16 cellular contexts compared by ENCODE assay signal in the genomic region with DNA sequence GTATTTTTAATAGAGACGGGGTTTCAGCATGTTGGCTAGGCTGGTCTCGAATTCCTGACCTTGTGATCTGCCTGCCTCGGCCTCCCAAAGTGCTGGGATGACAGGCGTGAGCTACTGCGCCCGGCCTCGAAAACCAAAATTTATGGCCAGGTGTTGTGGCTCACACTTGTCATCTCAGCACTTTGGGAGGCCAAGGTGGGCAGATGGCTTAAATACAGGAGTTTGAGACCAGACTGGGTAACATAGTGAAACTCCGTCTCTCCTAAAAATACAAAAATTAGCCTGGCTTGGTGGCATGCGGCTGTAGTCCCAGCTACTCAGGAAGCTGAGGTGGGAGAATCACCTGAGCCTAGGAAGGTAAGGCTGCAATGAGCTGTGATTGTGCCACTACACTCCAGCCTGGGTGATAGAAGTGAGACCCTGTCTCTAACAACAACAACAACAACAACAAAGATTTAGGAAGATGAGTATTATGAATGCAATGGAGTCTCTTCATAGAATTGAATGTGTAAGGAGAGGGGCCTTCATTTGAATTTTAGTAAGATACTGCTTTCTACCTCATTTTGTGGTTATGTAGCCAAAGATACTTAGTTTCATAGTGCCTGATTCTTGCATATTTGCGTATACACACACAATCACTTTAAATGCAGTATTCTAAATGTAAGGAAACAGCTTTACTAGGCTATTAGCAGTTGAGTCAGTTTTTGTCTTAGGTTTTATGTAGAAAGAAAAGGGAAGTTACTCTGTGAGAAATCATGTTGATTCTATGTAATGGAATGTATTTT.
DNase-seq lines count a peak whose midpoint lies in the region; ATAC-seq and TF ChIP-seq lines count a peak whose summit lies in the region.
"Had no signal": no experiment of that assay in that cellular context is flagged by ENCODE, and none has a peak within 500 bp of the region (broad histone marks: within the 10 kb centered on the region; RNA-seq: fewer than 3 reads in every experiment).

No MANE protein-coding gene starts in this region.

- H3K9me2 ChIP-seq in DOHH2 (replicated peaks; ENCODE audit: control insufficient read depth, low read length) (no peaks in the 10 kb centered on the region), Karpas-422 (replicated peaks; ENCODE audit: insufficient read depth, low read length) (no peaks in the 10 kb centered on the region)

- H3K36me3 ChIP-seq in DOHH2 (ENCODE audit: control insufficient read depth, low read length) (peaks cover 3% of the 10 kb centered on the region; the same call in 1 of the 2 replicates), Karpas-422 (ENCODE audit: insufficient read depth, low read length) (no peaks in the 10 kb centered on the region), left lung (peaks cover 0 to 3% of the 10 kb centered on the region in 2 donors)
- H3K36me3 ChIP-seq: vagina had no signal

- no peak overlapping the region for H3K4me3 Mint-ChIP-seq in CD14-positive monocyte
- no peak overlapping the region for H3K4me3 Mint-ChIP-seq in activated T-helper 17 cell treated with anti-CD3 and anti-CD28 coated beads, Interleukin-2, amount 50 U/mL, for 72 hours
- H3K4me3 Mint-ChIP-seq: activated CD8-positive, alpha-beta memory T cell treated with anti-CD3 and anti-CD28 coated beads, Interleukin-2, amount 10 ng/mL, durations not matched to agents 7 days and 5 days had no signal

- H3K27me3 ChIP-seq in DOHH2 (ENCODE audit: control insufficient read depth, low read length) = no peaks in the 10 kb centered on the region
- H3K27me3 ChIP-seq in Karpas-422 (ENCODE audit: low read length) = no peaks in the 10 kb centered on the region
- no peaks in the 10 kb centered on the region for H3K27me3 ChIP-seq in left lung
- H3K27me3 ChIP-seq: spleen, vagina had no signal

- no peak overlapping the region for H3K9ac ChIP-seq in Karpas-422 (ENCODE audit: low read length)

- H3K27ac Mint-ChIP-seq in CD14-positive monocyte = peak overlapping the region in 5 of 7 donors; percentile 21 to 76 (median 70)
- peak overlapping the region; percentile 14 for H3K27ac Mint-ChIP-seq in activated T-helper 17 cell treated with anti-CD3 and anti-CD28 coated beads, Interleukin-2, amount 50 U/mL, for 72 hours
- H3K27ac Mint-ChIP-seq: activated CD8-positive, alpha-beta memory T cell treated with anti-CD3 and anti-CD28 coated beads, Interleukin-2, amount 10 ng/mL, durations not matched to agents 7 days and 5 days had no signal

- peaks cover 1 to 19% of the 10 kb centered on the region in 2 donors for H3K36me3 Mint-ChIP-seq in CD14-positive monocyte
- peaks cover 23% of the 10 kb centered on the region for H3K36me3 Mint-ChIP-seq in activated T-helper 17 cell treated with anti-CD3 and anti-CD28 coated beads, Interleukin-2, amount 50 U/mL, for 72 hours (ENCODE audit: low read depth)

- ATAC-seq in activated T-helper 17 cell treated with anti-CD3 and anti-CD28 coated beads, Interleukin-2, amount 50 U/mL, for 72 hours (replicated peaks) = no peak
- no peak for ATAC-seq in left lung
- ATAC-seq: activated CD8-positive, alpha-beta memory T cell treated with anti-CD3 and anti-CD28 coated beads, Interleukin-2, amount 10 ng/mL, durations not matched to agents 7 days and 5 days; activated naive CD4-positive, alpha-beta T cell treated with anti-CD3 and anti-CD28 coated beads, Interleukin-2, amount 50 U/mL, for 72 hours had no signal

- H3K4me2 ChIP-seq in DOHH2 (ENCODE audit: low read length) (0 out of 2 replicates have a peak overlapping the region, but pooled peaks have one; percentile 11), Karpas-422 (ENCODE audit: low read depth, low read length, poor library complexity, severe bottlenecking) (peak overlapping the region; percentile 32)

- no peak for DNase-seq in CD14-positive monocyte (ENCODE audit: low spot score)
- no peak for DNase-seq in Karpas-422
- no peak for DNase-seq in GM03348 (ENCODE audit: low spot score)
- no peak for DNase-seq in left lung
- DNase-seq in HUDEP-2 (lab: John Stamatoyannopoulos, UW; ENCODE audit: unreplicated experiment in 76 of 76) = no peak
- DNase-seq: activated CD8-positive, alpha-beta memory T cell treated with anti-CD3 and anti-CD28 coated beads, Interleukin-2, amount 10 ng/mL, durations not matched to agents 7 days and 5 days; hippocampal formation; NCI-H1092 treated with DMSO at 0.1 percent for 48 hours; NCI-H2171; NK-92 treated with Interleukin-12 subunit alpha and Interleukin-12 subunit beta, amount 100 ng/mL, for 24 hours; spleen had no signal

- H3K27me3 Mint-ChIP-seq in CD14-positive monocyte (ENCODE audit: low read depth in 3 of 3) = no peaks in the 10 kb centered on the region
- no peaks in the 10 kb centered on the region for H3K27me3 Mint-ChIP-seq in activated T-helper 17 cell treated with anti-CD3 and anti-CD28 coated beads, Interleukin-2, amount 50 U/mL, for 72 hours
- H3K27me3 Mint-ChIP-seq: activated CD8-positive, alpha-beta memory T cell treated with anti-CD3 and anti-CD28 coated beads, Interleukin-2, amount 10 ng/mL, durations not matched to agents 7 days and 5 days; progenitor cell of endocrine pancreas had no signal

- H2AFZ ChIP-seq in Karpas-422 (ENCODE audit: low read length) = no peak overlapping the region

- no peak for TF ChIP-seq CTCF in CD14-positive monocyte (IDR thresholded peaks at IDR 0.05)
- TF ChIP-seq CTCF in DOHH2 (IDR thresholded peaks at IDR 0.05; ENCODE audit: low read depth, low read length, poor library complexity, severe bottlenecking) = no peak
- no peak for TF ChIP-seq CTCF in left lung (IDR thresholded peaks at IDR 0.05)

- H3K4me1 Mint-ChIP-seq in CD14-positive monocyte = peaks cover 35% of the 10 kb centered on the region
- H3K4me1 Mint-ChIP-seq in activated T-helper 17 cell treated with anti-CD3 and anti-CD28 coated beads, Interleukin-2, amount 50 U/mL, for 72 hours = peaks cover 21% of the 10 kb centered on the region

- H3K9me3 Mint-ChIP-seq in CD14-positive monocyte = no peaks in the 10 kb centered on the region
- H3K9me3 Mint-ChIP-seq in activated T-helper 17 cell treated with anti-CD3 and anti-CD28 coated beads, Interleukin-2, amount 50 U/mL, for 72 hours = no peaks in the 10 kb centered on the region
- H3K9me3 Mint-ChIP-seq: activated naive CD4-positive, alpha-beta T cell treated with anti-CD3 and anti-CD28 coated beads, Interleukin-2, amount 50 U/mL, for 72 hours had no signal

- H3K27ac ChIP-seq in DOHH2 (ENCODE audit: low read depth, low read length) = peak overlapping the region; percentile 11; the same call in 1 of the 2 replicates
- peak overlapping the region; percentile 43 for H3K27ac ChIP-seq in Karpas-422 (ENCODE audit: low read length)
- H3K27ac ChIP-seq in left lung = no peak overlapping the region
- H3K27ac ChIP-seq: vagina had no signal

- no peaks in the 10 kb centered on the region for H3K9me3 ChIP-seq in DOHH2 (ENCODE audit: control insufficient read depth, insufficient read depth, low read length)
- no peaks in the 10 kb centered on the region for H3K9me3 ChIP-seq in Karpas-422 (ENCODE audit: low read length)
- no peaks in the 10 kb centered on the region for H3K9me3 ChIP-seq in left lung
- H3K9me3 ChIP-seq: spleen, vagina had no signal

- intact Hi-C loops in CD14-positive monocyte (cut with micrococcal nuclease) = no loop called here
- intact Hi-C loops in left lung (cut with DNase I) = no loop called here

- H3K4me1 ChIP-seq in DOHH2 (ENCODE audit: control insufficient read depth, low read length) (peaks cover 36% of the 10 kb centered on the region), Karpas-422 (ENCODE audit: low read length) (peaks cover 41% of the 10 kb centered on the region), left lung (peaks cover 8 to 24% of the 10 kb centered on the region in 2 donors)

- peaks cover 22% of the 10 kb centered on the region; the same call in 1 of the 2 replicates for H4K20me1 ChIP-seq in DOHH2 (ENCODE audit: control insufficient read depth, insufficient read depth, low read depth, low read length)
- peaks cover 25% of the 10 kb centered on the region; the same call in 1 of the 2 replicates for H4K20me1 ChIP-seq in Karpas-422 (ENCODE audit: insufficient read depth, low read depth, low read length)

- H3K4me3 ChIP-seq in DOHH2 (ENCODE audit: low read length) (no peak overlapping the region), Karpas-422 (ENCODE audit: low read length) (no peak overlapping the region), left lung (no peak overlapping the region)
- H3K4me3 ChIP-seq: spleen, vagina had no signal

- peaks cover 4% of the 10 kb centered on the region; the same call in 1 of the 2 replicates for H3F3A ChIP-seq in DOHH2 (ENCODE audit: control insufficient read depth, insufficient read depth)

- peaks cover 100% of the 10 kb centered on the region for H3K79me2 ChIP-seq in DOHH2 (ENCODE audit: control insufficient read depth, low read length)
- H3K79me2 ChIP-seq in Karpas-422 (ENCODE audit: low read length) = peaks cover 100% of the 10 kb centered on the region

Comparison
In these comparisons a context has a peak if more than half of its experiments do, and no peak if none do; other contexts are left out.
1. H3K27ac ChIP-seq: peak in DOHH2 (single experiment) and Karpas-422 (single experiment); none in left lung (0 of 2).